27 cellular contexts compared by ENCODE assay signal in the genomic region with DNA sequence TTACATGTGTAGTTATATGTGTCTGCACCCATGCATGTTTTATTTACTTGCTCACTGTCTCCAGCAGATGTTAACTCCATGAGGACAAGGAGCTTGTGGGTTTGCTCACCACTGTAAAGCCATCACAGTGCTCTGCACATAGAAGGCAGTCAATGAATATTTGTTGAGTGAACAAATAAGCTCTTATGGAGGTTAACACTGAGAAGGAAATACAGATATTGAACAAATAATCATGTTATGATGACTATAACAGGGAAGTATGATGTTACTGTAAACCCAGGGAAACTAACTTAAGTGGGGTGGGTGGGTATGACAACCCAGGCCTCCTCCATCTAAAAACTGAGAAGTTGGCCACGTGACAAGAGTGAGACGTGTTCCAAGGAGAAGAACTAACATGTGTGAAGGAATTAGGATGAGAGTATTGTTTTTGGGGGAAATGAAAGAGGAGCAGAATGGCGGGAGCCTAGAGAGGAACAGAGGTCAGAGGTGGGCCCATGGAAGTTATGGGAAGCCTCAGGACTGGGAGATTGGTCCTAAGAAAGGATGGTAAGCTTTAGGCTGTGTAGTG. TPM values are rescaled to one million over a fixed set of nuclear protein-coding genes. Genes with fewer than 3 reads are reported as not detected.
A peak's percentile ranks its signal among the peaks of the same experiment; 100 is the strongest.
DNase-seq lines count a peak whose midpoint lies in the region; ATAC-seq, FAIRE-seq and TF ChIP-seq lines count a peak whose summit lies in the region.
"Had no signal": no experiment of that assay in that cellular context is flagged by ENCODE, and none has a peak within 500 bp of the region (broad histone marks: within the 10 kb centered on the region; RNA-seq: fewer than 3 reads in every experiment).

No MANE protein-coding gene starts in this region.

- H2BK5ac ChIP-seq in IMR-90 (ENCODE audit: low read depth, low read length, poor library complexity, severe bottlenecking) = no peak overlapping the region

- H4K5ac ChIP-seq in IMR-90 (ENCODE audit: low read depth, low read length) = no peak overlapping the region

- H4K20me1 ChIP-seq in IMR-90 (ENCODE audit: insufficient read depth, low read length) = no peaks in the 10 kb centered on the region
- no peaks in the 10 kb centered on the region for H4K20me1 ChIP-seq in HepG2 (ENCODE audit: insufficient read depth, low read length)
- H4K20me1 ChIP-seq: BLaER1 treated with 17β-estradiol and CSF1 and Interleukin-3, amounts not matched to agents 10 nM and 100 nM had no signal

- no peak overlapping the region for H2AK9ac ChIP-seq in IMR-90 (replicated peaks; ENCODE audit: low read depth, low read length, poor library complexity)

- DNase-seq in Right ventricle myocardium inferior (ENCODE audit: missing footprints) = no peak
- DNase-seq in left cardiac atrium = no peak
- DNase-seq in IMR-90 = peak; percentile 76
- DNase-seq in HepG2 (ENCODE audit: low spot score) = no peak
- no peak for DNase-seq in upper lobe of right lung
- no peak for DNase-seq in NCI-H510A treated with DMSO at 0.1 percent for 48 hours (lab: John Stamatoyannopoulos, UW)
- DNase-seq in nucleus accumbens (lab: John Stamatoyannopoulos, UW) = no peak
- no peak for DNase-seq in A172 (ENCODE audit: low spot score)
- DNase-seq: ACHN; CD4-positive, alpha-beta memory T cell; CD4-positive, CD25-positive, alpha-beta regulatory T cell; CD8-positive, alpha-beta memory T cell; COR-L47; DMS 273 treated with DMSO at 0.1 percent for 48 hours; DMS153; DMS53; DMS79; DND-41; EL; GDM1 had no signal

- H2BK15ac ChIP-seq in IMR-90 (ENCODE audit: low read depth, low read length) = no peak overlapping the region

- H4K8ac ChIP-seq in IMR-90 (ENCODE audit: low read depth in 2 of 2, low read length in 2 of 2) = no peak overlapping the region

- H3K27me3 ChIP-seq in IMR-90 (ENCODE audit: control insufficient read depth, insufficient read depth, low read length) = no peaks in the 10 kb centered on the region
- H3K27me3 ChIP-seq in HepG2 (ENCODE audit: control insufficient read depth in 1 of 2, insufficient read depth in 2 of 2, low read length in 2 of 2) = no peaks in the 10 kb centered on the region
- H3K27me3 ChIP-seq in upper lobe of right lung = no peaks in the 10 kb centered on the region
- H3K27me3 ChIP-seq: BLaER1 treated with 17β-estradiol and CSF1 and Interleukin-3, amounts not matched to agents 10 nM and 100 nM had no signal

- no peak overlapping the region for H2AK5ac ChIP-seq in IMR-90 (ENCODE audit: low read depth, low read length)

- H3K79me2 ChIP-seq in HepG2 (ENCODE audit: insufficient read depth, low read length) = no peaks in the 10 kb centered on the region

- H3K4me1 ChIP-seq in IMR-90 (ENCODE audit: control insufficient read depth, insufficient read depth, low read length) = peaks cover 3% of the 10 kb centered on the region; the same call in 1 of the 2 replicates
- H3K4me1 ChIP-seq in HepG2 (ENCODE audit: insufficient read depth, low read length) = peaks cover 36% of the 10 kb centered on the region
- no peaks in the 10 kb centered on the region for H3K4me1 ChIP-seq in upper lobe of right lung

- H3K9ac ChIP-seq in IMR-90 (ENCODE audit: low read depth, low read length) = no peak overlapping the region
- no peak overlapping the region for H3K9ac ChIP-seq in HepG2 (ENCODE audit: insufficient read depth, low read depth, low read length)
- H3K9ac ChIP-seq: BLaER1 treated with 17β-estradiol and CSF1 and Interleukin-3, amounts not matched to agents 10 nM and 100 nM had no signal

- TF ChIP-seq POLR2A in IMR-90 (IDR thresholded peaks at IDR 0.05; ENCODE audit: low read depth, low read length) = no peak
- TF ChIP-seq POLR2A in HepG2 (IDR thresholded peaks at IDR 0.05; ENCODE audit: insufficient read depth in 1 of 2, low read depth in 2 of 2, low read length in 2 of 2) = no peak

- intact Hi-C loops in Right ventricle myocardium inferior (cut with DNase I) (no loop called here), left cardiac atrium (cut with DNase I) (no loop called here), IMR-90 (cut with micrococcal nuclease) (no loop called here), HepG2 (cut with micrococcal nuclease; ENCODE audit: unreplicated experiment) (no loop called here), upper lobe of right lung (cut with DNase I) (no loop called here)

- peak; percentile 4 for ATAC-seq in Right ventricle myocardium inferior
- ATAC-seq in left cardiac atrium = no peak
- peak; percentile 95 for ATAC-seq in IMR-90 (ENCODE audit: low read depth)
- ATAC-seq in HepG2 = peak; percentile 11; the same call in 1 of the 3 replicates
- peak; percentile 41 for ATAC-seq in upper lobe of right lung
- ATAC-seq: GM12878 had no signal

- H3K18ac ChIP-seq in IMR-90 (ENCODE audit: low read depth, low read length) = no peak overlapping the region

- H3K4me2 ChIP-seq in IMR-90 (ENCODE audit: low read depth, low read length) (no peak overlapping the region), HepG2 (ENCODE audit: low read depth, low read length) (no peak overlapping the region)
- H3K4me2 ChIP-seq: BLaER1 treated with 17β-estradiol and CSF1 and Interleukin-3, amounts not matched to agents 10 nM and 100 nM had no signal

- H3K36me3 ChIP-seq in IMR-90 (ENCODE audit: control insufficient read depth, insufficient read depth, low read length) (no peaks in the 10 kb centered on the region), HepG2 (replicated peaks in 1 of 2; ENCODE audit: control insufficient read depth in 1 of 2, insufficient read depth in 2 of 2, low read length in 2 of 2) (no peaks in the 10 kb centered on the region), upper lobe of right lung (no peaks in the 10 kb centered on the region)
- H3K36me3 ChIP-seq: BLaER1 treated with 17β-estradiol and CSF1 and Interleukin-3, amounts not matched to agents 10 nM and 100 nM had no signal

- CTCF ChIA-PET in IMR-90 (lab: Yijun Ruan, JAX) (interaction anchor here (0.7 kb wide), 1 partner anchor 97 kb away, joined by 4 read pairs; no protein-coding TSS in a partner anchor), HepG2 (lab: Yijun Ruan, JAX; ENCODE audit: low intra/inter-chr PET ratio, low total read pairs) (no interaction called here)

- 0 out of 2 replicates have a peak, but pooled peaks cover 3% of the 10 kb centered on the region for H3K9me1 ChIP-seq in IMR-90 (ENCODE audit: insufficient read depth, low read length)

- TF ChIP-seq RAD21 in IMR-90 (IDR thresholded peaks at IDR 0.05; ENCODE audit: low read length) = no peak
- TF ChIP-seq RAD21 in HepG2 (CRISPR knock-in tag; IDR thresholded peaks at IDR 0.05) = no peak

- H3K27ac ChIP-seq in IMR-90 (ENCODE audit: insufficient read depth, low read length) (no peak overlapping the region), HepG2 (ENCODE audit: extremely low read length, insufficient read depth, low read length) (no peak overlapping the region), upper lobe of right lung (no peak overlapping the region)
- H3K27ac ChIP-seq: 22Rv1; BLaER1 treated with 17β-estradiol and CSF1 and Interleukin-3, amounts not matched to agents 10 nM and 100 nM; C4-2B had no signal

- POLR2A ChIA-PET in IMR-90 (lab: Charles Lee; ENCODE audit: unreplicated experiment) (no interaction called here), HepG2 (lab: Yijun Ruan, JAX) (no interaction called here)

- dilution Hi-C loops in IMR-90 (cut with HindIII; ENCODE audit: low sequenced_read_pairs, unreplicated experiment) = no loop called here

- BruUV-seq in IMR-90 (replicated peaks; lab: Mats Ljungman, UMichigan) = no TSS peak
- BruUV-seq in HepG2 (replicated peaks; lab: Mats Ljungman, UMichigan) = no TSS peak

- H3K14ac ChIP-seq in IMR-90 (replicated peaks; ENCODE audit: low read depth, low read length) = no peak overlapping the region

- H3K4me3 ChIP-seq in IMR-90 (ENCODE audit: insufficient read depth, low read depth, low read length) (no peak overlapping the region), HepG2 (replicated peaks in 1 of 3; ENCODE audit: insufficient read depth in 1 of 3, low read depth in 2 of 3, low read length in 3 of 3) (no peak overlapping the region), upper lobe of right lung (no peak overlapping the region)
- H3K4me3 ChIP-seq: BLaER1 treated with 17β-estradiol and CSF1 and Interleukin-3, amounts not matched to agents 10 nM and 100 nM; GM12878 had no signal

- H2BK120ac ChIP-seq in IMR-90 (ENCODE audit: low read depth, low read length) = no peak overlapping the region

- no peak for TF ChIP-seq EP300 in HepG2 (IDR thresholded peaks at IDR 0.05; ENCODE audit: low read depth in 2 of 2, low read length in 2 of 2)
- TF ChIP-seq EP300 in HepG2 (CRISPR knock-in tag; IDR thresholded peaks at IDR 0.05; ENCODE audit: borderline replicate concordance) = no peak

- TF ChIP-seq CTCF in IMR-90 (conservative IDR thresholded peaks at IDR 0.05; ENCODE audit: low read depth, low read length) (no peak), HepG2 (CRISPR knock-in tag; IDR thresholded peaks at IDR 0.05) (no peak), upper lobe of right lung (IDR thresholded peaks at IDR 0.05) (no peak)

- in situ Hi-C loops in IMR-90 (cut with MboI; ENCODE audit: low sequenced_read_pairs) (no loop called here), HepG2 (cut with HindIII; ENCODE audit: extremely low pct_ligation_motif_present, low pct_unique_long_range_greater_than_20kb) (no loop called here)

- no peak overlapping the region for H3K4ac ChIP-seq in IMR-90 (ENCODE audit: low read depth, low read length)

- H2AFZ ChIP-seq in IMR-90 (replicated peaks; ENCODE audit: low read length, poor library complexity) (no peak overlapping the region), HepG2 (ENCODE audit: low read length) (no peak overlapping the region)

- no peak overlapping the region for H3K23ac ChIP-seq in IMR-90 (ENCODE audit: low read depth, low read length)

- FAIRE-seq in HepG2 (lab: Jason Lieb, UNC) = no peak
- FAIRE-seq: A204.1, GM12878, GM12892, GM19239 had no signal

- 100% methylated on average over 1 of the region's 3 CpGs for WGBS in IMR-90 (ENCODE audit: extremely low coverage in 2 of 2, insufficient read length in 1 of 2), 2 experiments
- 43% methylated on average over 3 of the region's 3 CpGs for WGBS in HepG2 (ENCODE audit: low lambda C conversion rate)

- H3K9me3 ChIP-seq in IMR-90 (ENCODE audit: control insufficient read depth, insufficient read depth, low read length) = no peaks in the 10 kb centered on the region
- H3K9me3 ChIP-seq in HepG2 (ENCODE audit: low read length) = no peaks in the 10 kb centered on the region
- H3K9me3 ChIP-seq in upper lobe of right lung = no peaks in the 10 kb centered on the region
- H3K9me3 ChIP-seq: BLaER1 treated with 17β-estradiol and CSF1 and Interleukin-3, amounts not matched to agents 10 nM and 100 nM had no signal

- no peak overlapping the region for H3K56ac ChIP-seq in IMR-90 (ENCODE audit: extremely low read depth, insufficient read depth, low read length)

- H2BK20ac ChIP-seq in IMR-90 (ENCODE audit: low read depth, low read length) = no peak overlapping the region

- H4K91ac ChIP-seq in IMR-90 (ENCODE audit: insufficient read depth, low read depth, low read length) = no peak overlapping the region

- H3K79me1 ChIP-seq in IMR-90 (ENCODE audit: low read depth in 1 of 2, low read length in 2 of 2) = no peaks in the 10 kb centered on the region

RNA-seq across cellular contexts. Expression of a gene that starts 6.0 kb away (rescaled TPM):
- total RNA-seq in Right ventricle myocardium inferior = 2.4 TPM
- 1 to 10 TPM; 1.6 to 3.6 TPM for total RNA-seq in left cardiac atrium
- 0.54 and 1.1 TPM in 2 replicates for total RNA-seq in IMR-90 (2012; rRNA removed)
- 0.66 and 0.79 TPM in 2 replicates for polyA plus RNA-seq in IMR-90 (2012; rRNA removed)
- polyA plus RNA-seq in IMR-90 (2012; cell fraction: cytosol; rRNA removed) = 0.32 and 0.38 TPM in 2 replicates
- 0.25 and 1.0 TPM in 2 replicates for polyA plus RNA-seq in IMR-90 (2012; cell fraction: nucleus; rRNA removed; ENCODE audit: low replicate concordance)
- 11.0 and 16.6 TPM in 2 replicates for total RNA-seq in HepG2 (2016; rRNA removed; fragmentation: Illumina TruSeq; extraction: Trizol)
- total RNA-seq in HepG2 (2016; cell fraction: cytosol; rRNA removed; fragmentation: Illumina TruSeq; extraction: Trizol; ENCODE audit: low read depth) = 1.6 and 2.4 TPM in 2 replicates
- total RNA-seq in HepG2 (2016; cell fraction: insoluble cytoplasmic fraction; rRNA removed; fragmentation: Illumina TruSeq; extraction: Trizol) = 10.2 and 16.4 TPM in 2 replicates
- total RNA-seq in HepG2 (2016; cell fraction: membrane; rRNA removed; fragmentation: Illumina TruSeq; extraction: Trizol) = 6.3 and 7.3 TPM in 2 replicates
- total RNA-seq in HepG2 (2016; cell fraction: nucleus; rRNA removed; fragmentation: Illumina TruSeq; extraction: Trizol) = 11.0 and 12.8 TPM in 2 replicates
- polyA plus RNA-seq in HepG2 (2011; rRNA removed) = 5.4 and 5.8 TPM in 2 replicates
- polyA plus RNA-seq in HepG2 (2011; cell fraction: cytosol; rRNA removed) = 2.6 and 3.3 TPM in 2 replicates
- polyA plus RNA-seq in HepG2 (2011; cell fraction: nucleus; rRNA removed) = 4.4 and 5.0 TPM in 2 replicates
- 8.6 and 14.4 TPM in 2 replicates for polyA plus RNA-seq in HepG2 (2012)
- 0.62 and 0.73 TPM in 2 replicates for polyA plus RNA-seq in HepG2 (2016; cell fraction: cytosol; fragmentation: Illumina TruSeq; extraction: Trizol; ENCODE audit: low read depth)
- 15.0 and 16.0 TPM in 2 replicates for polyA plus RNA-seq in HepG2 (2016; cell fraction: insoluble cytoplasmic fraction; fragmentation: Illumina TruSeq; extraction: Trizol; ENCODE audit: low read depth)
- 2.6 and 2.9 TPM in 2 replicates for polyA plus RNA-seq in HepG2 (2016; cell fraction: membrane; fragmentation: Illumina TruSeq; extraction: Trizol; ENCODE audit: low read depth)
- 8.1 and 8.7 TPM in 2 replicates for polyA plus RNA-seq in HepG2 (2016; cell fraction: nucleus; fragmentation: Illumina TruSeq; extraction: Trizol; ENCODE audit: insufficient read depth, low read depth)
- polyA minus RNA-seq in HepG2 (2011; rRNA and poly(A)+ RNA removed; ENCODE audit: low replicate concordance) = 3.3 and 12.1 TPM in 2 replicates
- polyA minus RNA-seq in HepG2 (2011; cell fraction: cytosol; rRNA and poly(A)+ RNA removed) = 11.2 and 13.2 TPM in 2 replicates
- 19.1 and 19.7 TPM in 2 replicates for polyA minus RNA-seq in HepG2 (2011; cell fraction: nucleus; rRNA and poly(A)+ RNA removed)
- 9.8 TPM for total RNA-seq in upper lobe of right lung
- total RNA-seq in A172 (2014; rRNA removed; shearing (Covaris generic)) = 2.3 and 2.4 TPM in 2 replicates

Comparison
In these comparisons a context has a peak if more than half of its experiments do, and no peak if none do; other contexts are left out.
1. ATAC-seq: peak in Right ventricle myocardium inferior (single experiment), IMR-90 (single experiment), HepG2 (single experiment) and upper lobe of right lung (single experiment); none in left cardiac atrium (0 of 2).